ENCODE assay signal across 1 cellular context in the genomic region with DNA sequence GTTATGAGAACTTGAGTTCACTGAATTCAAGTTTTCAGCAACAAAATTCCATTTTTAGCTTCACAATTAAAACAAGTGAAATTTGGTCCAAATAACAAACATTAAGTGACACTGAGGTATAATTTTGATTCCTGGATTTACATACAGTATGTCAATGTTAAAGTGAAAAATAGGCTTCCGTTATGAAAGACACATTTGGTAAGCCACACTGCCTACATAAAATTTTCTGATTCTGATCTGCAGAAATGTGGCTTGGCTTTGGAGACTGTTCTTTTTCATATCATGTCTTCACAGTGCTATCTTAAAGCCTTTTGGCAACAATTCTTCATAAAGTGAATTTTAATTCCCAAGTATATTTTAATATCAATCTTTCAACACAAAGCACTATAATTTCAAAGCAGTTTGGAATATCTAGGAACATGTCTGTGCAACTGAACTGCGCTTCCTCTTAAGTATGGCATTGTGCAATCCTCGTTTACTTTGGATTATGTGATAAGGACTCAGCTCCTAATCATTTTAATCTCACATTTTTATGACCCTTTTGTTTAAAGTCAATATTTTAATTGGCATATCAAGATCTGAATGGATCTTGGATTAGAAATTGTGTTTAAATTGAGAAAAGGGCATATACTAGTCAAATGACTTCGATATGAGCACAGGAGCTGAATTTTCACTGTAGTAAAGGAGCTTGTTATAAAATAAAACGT.
A peak's percentile ranks its signal among the peaks of the same experiment; 100 is the strongest.
TF ChIP-seq lines count a peak whose summit lies in the region.

No MANE protein-coding gene starts in this region.

TF ChIP-seq in IMR-90, 13 proteins besides CTCF, POLR2A, EP300 and RAD21:
- TF ChIP-seq FOS (IDR thresholded peaks at IDR 0.05; ENCODE audit: low read depth, low read length) (no peak), RFX5 (IDR thresholded peaks at IDR 0.05; ENCODE audit: low read depth, low read length) (no peak), MXI1 (IDR thresholded peaks at IDR 0.05; ENCODE audit: borderline replicate concordance, low read depth, low read length) (no peak), CHD1 (IDR thresholded peaks at IDR 0.05; ENCODE audit: low read depth, low read length) (no peak), CEBPB (IDR thresholded peaks at IDR 0.05; ENCODE audit: low read depth, low read length) (peak; percentile 89)
- TF ChIP-seq, protein P1, sequence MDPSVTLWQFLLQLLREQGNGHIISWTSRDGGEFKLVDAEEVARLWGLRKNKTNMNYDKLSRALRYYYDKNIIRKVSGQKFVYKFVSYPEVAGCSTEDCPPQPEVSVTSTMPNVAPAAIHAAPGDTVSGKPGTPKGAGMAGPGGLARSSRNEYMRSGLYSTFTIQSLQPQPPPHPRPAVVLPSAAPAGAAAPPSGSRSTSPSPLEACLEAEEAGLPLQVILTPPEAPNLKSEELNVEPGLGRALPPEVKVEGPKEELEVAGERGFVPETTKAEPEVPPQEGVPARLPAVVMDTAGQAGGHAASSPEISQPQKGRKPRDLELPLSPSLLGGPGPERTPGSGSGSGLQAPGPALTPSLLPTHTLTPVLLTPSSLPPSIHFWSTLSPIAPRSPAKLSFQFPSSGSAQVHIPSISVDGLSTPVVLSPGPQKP (IDR thresholded peaks at IDR 0.05; ENCODE audit: borderline replicate concordance, low read depth, low read length), result no peak
